1 cellular context compared by ENCODE assay signal in the genomic region with DNA sequence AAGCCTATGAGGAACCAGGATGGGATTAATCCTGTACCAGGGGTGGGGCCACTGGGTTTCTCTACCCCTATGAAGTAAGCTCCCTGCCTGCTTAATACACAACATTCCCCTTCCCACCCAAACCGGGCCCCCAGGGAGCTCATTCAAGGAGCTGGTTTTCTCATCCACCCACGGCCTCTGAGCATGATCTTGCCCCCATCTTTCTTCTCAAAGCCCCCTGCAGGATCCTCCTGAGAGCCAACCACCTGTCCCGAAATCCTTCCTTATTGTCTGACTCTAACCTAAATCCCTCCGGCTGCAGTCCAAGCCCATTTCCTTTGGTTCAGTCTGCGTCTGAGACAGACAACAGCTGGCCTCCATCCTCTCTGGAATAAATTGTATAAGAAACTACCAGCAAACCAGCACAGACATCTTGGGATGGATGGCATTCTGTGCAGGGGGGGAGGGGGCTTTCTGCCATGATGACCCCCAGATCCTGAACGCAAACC.
TF ChIP-seq lines count a peak whose summit lies in the region.

No MANE protein-coding gene starts in this region.

TF ChIP-seq in WTC11, 78 proteins besides CTCF, POLR2A, EP300 and RAD21 (continued from another document):
- TF ChIP-seq, protein P1, sequence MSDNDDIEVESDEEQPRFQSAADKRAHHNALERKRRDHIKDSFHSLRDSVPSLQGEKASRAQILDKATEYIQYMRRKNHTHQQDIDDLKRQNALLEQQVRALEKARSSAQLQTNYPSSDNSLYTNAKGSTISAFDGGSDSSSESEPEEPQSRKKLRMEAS (CRISPR knock-in tag; IDR thresholded peaks at IDR 0.05) = no peak
- TF ChIP-seq CBFB (CRISPR knock-in tag; IDR thresholded peaks at IDR 0.05; ENCODE audit: low read depth) (no peak), MYBL2 (CRISPR knock-in tag; IDR thresholded peaks at IDR 0.05) (no peak), NFYB (CRISPR knock-in tag; conservative IDR thresholded peaks at IDR 0.05; ENCODE audit: low read depth) (no peak)
- TF ChIP-seq, protein P2, sequence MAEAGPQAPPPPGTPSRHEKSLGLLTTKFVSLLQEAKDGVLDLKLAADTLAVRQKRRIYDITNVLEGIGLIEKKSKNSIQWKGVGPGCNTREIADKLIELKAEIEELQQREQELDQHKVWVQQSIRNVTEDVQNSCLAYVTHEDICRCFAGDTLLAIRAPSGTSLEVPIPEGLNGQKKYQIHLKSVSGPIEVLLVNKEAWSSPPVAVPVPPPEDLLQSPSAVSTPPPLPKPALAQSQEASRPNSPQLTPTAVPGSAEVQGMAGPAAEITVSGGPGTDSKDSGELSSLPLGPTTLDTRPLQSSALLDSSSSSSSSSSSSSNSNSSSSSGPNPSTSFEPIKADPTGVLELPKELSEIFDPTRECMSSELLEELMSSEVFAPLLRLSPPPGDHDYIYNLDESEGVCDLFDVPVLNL (CRISPR knock-in tag; IDR thresholded peaks at IDR 0.05; ENCODE audit: borderline replicate concordance, low read depth) = no peak
- TF ChIP-seq, protein P3, sequence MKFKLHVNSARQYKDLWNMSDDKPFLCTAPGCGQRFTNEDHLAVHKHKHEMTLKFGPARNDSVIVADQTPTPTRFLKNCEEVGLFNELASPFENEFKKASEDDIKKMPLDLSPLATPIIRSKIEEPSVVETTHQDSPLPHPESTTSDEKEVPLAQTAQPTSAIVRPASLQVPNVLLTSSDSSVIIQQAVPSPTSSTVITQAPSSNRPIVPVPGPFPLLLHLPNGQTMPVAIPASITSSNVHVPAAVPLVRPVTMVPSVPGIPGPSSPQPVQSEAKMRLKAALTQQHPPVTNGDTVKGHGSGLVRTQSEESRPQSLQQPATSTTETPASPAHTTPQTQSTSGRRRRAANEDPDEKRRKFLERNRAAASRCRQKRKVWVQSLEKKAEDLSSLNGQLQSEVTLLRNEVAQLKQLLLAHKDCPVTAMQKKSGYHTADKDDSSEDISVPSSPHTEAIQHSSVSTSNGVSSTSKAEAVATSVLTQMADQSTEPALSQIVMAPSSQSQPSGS (CRISPR knock-in tag; IDR thresholded peaks at IDR 0.05; ENCODE audit: borderline replicate concordance, low read depth) = no peak
TF ChIP-seq in WTC11: peak in this region for 0.
